8 cellular contexts compared by ENCODE assay signal in the genomic region with DNA sequence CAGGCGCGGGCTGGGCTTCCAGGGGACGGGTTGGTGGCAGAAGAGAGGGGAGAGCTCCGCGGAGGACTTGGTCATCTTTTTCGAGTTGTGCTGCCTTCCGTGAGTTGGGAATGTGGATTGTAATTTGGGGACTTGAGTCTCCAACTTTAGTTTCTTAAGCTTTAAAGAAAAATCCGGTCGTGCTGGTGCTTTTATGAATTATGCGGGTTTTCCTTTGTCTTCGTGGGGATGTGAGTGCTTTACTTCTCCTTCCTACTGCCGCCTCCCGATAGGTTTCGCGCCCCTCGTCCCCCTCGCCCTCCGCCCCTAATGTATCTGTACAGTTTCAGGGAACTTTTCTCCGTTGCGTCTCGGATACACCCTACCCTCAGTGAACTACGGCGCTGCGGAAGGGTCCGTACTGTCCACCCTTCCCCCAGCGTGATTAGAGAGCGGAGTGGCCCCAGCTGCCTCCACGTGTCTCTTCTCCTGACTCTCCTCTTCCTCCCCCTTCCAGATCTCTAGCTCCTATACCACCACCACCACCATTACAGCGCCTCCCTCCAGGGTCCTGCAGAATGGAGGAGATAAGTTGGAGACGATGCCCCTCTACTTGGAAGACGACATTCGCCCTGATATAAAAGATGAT. TPM values are rescaled to one million over a fixed set of nuclear protein-coding genes. Genes with fewer than 3 reads are reported as not detected.
DNase-seq lines count a peak whose midpoint lies in the region; ATAC-seq, FAIRE-seq and TF ChIP-seq lines count a peak whose summit lies in the region.

No MANE protein-coding gene starts in this region.

- CTCF ChIA-PET in GM12878 (lab: Yijun Ruan, JAX) = interaction anchor here (0.6 to 7.7 kb wide), 9 partner anchors 10 to 552 kb away, joined by 4 to 91 read pairs (median 10); no protein-coding TSS in a partner anchor

- in situ Hi-C loops in GM12878 (cut with MboI) = no loop called here

- TF ChIP-seq RAD21 in GM12878 (IDR thresholded peaks at IDR 0.05; ENCODE audit: insufficient read depth, low read depth, low read length) = no peak

- H3K9ac ChIP-seq in HUES6 (ENCODE audit: low read length) = peak overlapping the region; percentile 94
- H3K9ac ChIP-seq in GM12878 (ENCODE audit: control insufficient read depth, insufficient read depth, low read length) = peak overlapping the region; percentile 79

- H3K27ac ChIP-seq in HUES6 (ENCODE audit: low read depth, low read length) = peak overlapping the region; percentile 91; the same call in 1 of the 2 replicates
- H3K27ac ChIP-seq in GM12878 (ENCODE audit: control insufficient read depth, insufficient read depth) = peak overlapping the region; percentile 59; the same call in 1 of the 2 replicates
- peak overlapping the region; percentile 90 for H3K27ac ChIP-seq in layer of hippocampus (ENCODE audit: low read depth, low read length)
- H3K27ac ChIP-seq in thoracic aorta = peak overlapping the region in 1 of 2 donors; percentile 36

- intact Hi-C loops in GM12878 (cut with micrococcal nuclease; ENCODE audit: unreplicated experiment) = loop anchor here (2.0 kb wide), 1 partner anchor 25 kb away; no protein-coding TSS in a partner anchor

- SMC1A ChIA-PET in GM12878 (lab: Charles Lee; ENCODE audit: uncharacterized antibody, unreplicated experiment) = interaction anchor here (0.7 to 17.4 kb wide), 9 partner anchors 10 to 142 kb away, joined by 3 to 277 read pairs (median 6); no protein-coding TSS in a partner anchor

- H4K20me1 ChIP-seq in GM12878 (ENCODE audit: control insufficient read depth, insufficient read depth) = peaks cover 4% of the 10 kb centered on the region; the same call in 1 of the 2 replicates

- RAD21 ChIA-PET in GM12878 (lab: Charles Lee; ENCODE audit: unreplicated experiment) = interaction anchor here (0.6 to 18.1 kb wide), 11 partner anchors 10 to 502 kb away, joined by 3 to 214 read pairs (median 6); no protein-coding TSS in a partner anchor

- no peak for TF ChIP-seq EP300 in GM12878 (IDR thresholded peaks at IDR 0.05; ENCODE audit: borderline replicate concordance in 1 of 2, control insufficient read depth in 1 of 2, low read depth in 2 of 2, low read length in 2 of 2)

- peak overlapping the region; percentile 90 for H3K4me3 ChIP-seq in HUES6 (ENCODE audit: low read depth, low read length)
- H3K4me3 ChIP-seq in GM12878 = peak overlapping the region; percentile 86
- H3K4me3 ChIP-seq in thoracic aorta = peak overlapping the region; percentile 90

- WGBS in GM12878 (ENCODE audit: insufficient coverage, insufficient replicate concordance, low lambda C conversion rate, missing lambda C conversion rate) = 18% methylated on average over 31 of the region's 32 CpGs

- POLR2A ChIA-PET in GM12878 (lab: Charles Lee) = interaction anchor here (0.6 to 11.8 kb wide), 7 partner anchors 15 to 1094 kb away, joined by 3 to 191 read pairs (median 18); no protein-coding TSS in a partner anchor

- no peak for FAIRE-seq in GM12878 (lab: Jason Lieb, UNC)

- peak; percentile 12 for ATAC-seq in GM12878
- no peak for ATAC-seq in thoracic aorta (ENCODE audit: insufficient number of reproducible peaks, low FRiP score, low read depth)
- no peak for ATAC-seq in HG03095 (IDR thresholded peaks at IDR 0.05; ENCODE audit: unreplicated experiment)

- H3K27me3 ChIP-seq in HUES6 (ENCODE audit: control insufficient read depth, insufficient read depth, low read length) (no peaks in the 10 kb centered on the region), GM12878 (replicated peaks in 1 of 2; ENCODE audit: control insufficient read depth in 2 of 2, insufficient read depth in 2 of 2, low read length in 1 of 2) (no peaks in the 10 kb centered on the region), layer of hippocampus (ENCODE audit: control insufficient read depth, insufficient read depth, low read length) (no peaks in the 10 kb centered on the region), thoracic aorta (replicated peaks; ENCODE audit: insufficient read depth) (no peaks in the 10 kb centered on the region)

- TF ChIP-seq CTCF in GM12878 (IDR thresholded peaks at IDR 0.05 in 2 of 3, conservative IDR thresholded peaks at IDR 0.05 in 1 of 3; ENCODE audit: control insufficient read depth in 2 of 3, extremely low read depth in 1 of 3, insufficient read depth in 1 of 3, low read depth in 3 of 3, low read length in 3 of 3) (no peak), thoracic aorta (IDR thresholded peaks at IDR 0.05) (no peak)

- peaks cover 34% of the 10 kb centered on the region for H3K4me1 ChIP-seq in HUES6 (ENCODE audit: control insufficient read depth, insufficient read depth, low read length)
- H3K4me1 ChIP-seq in GM12878 (ENCODE audit: control insufficient read depth, insufficient read depth, low read length) = peaks cover 18% of the 10 kb centered on the region
- peaks cover 0 to 21% of the 10 kb centered on the region in 2 donors for H3K4me1 ChIP-seq in thoracic aorta (ENCODE audit: control insufficient read depth in 1 of 2, low read depth in 2 of 2)

- no peak for TF ChIP-seq POLR2A in GM12878 (IDR thresholded peaks at IDR 0.05; ENCODE audit: low read depth, low read length)

- DNase-seq in ELR (ENCODE audit: low read depth) (peak; percentile 27), GM12878 (ENCODE audit: low read depth, low spot score) (no peak), thoracic aorta (ENCODE audit: low spot score) (no peak), iPS-NIHi11 (ENCODE audit: low spot score) (no peak), GDM1 (lab: John Stamatoyannopoulos, UW) (no peak)

- TSS peak; percentile 59 for BruUV-seq in GM12878 (replicated peaks; lab: Mats Ljungman, UMichigan)

- H3K79me2 ChIP-seq in GM12878 (ENCODE audit: control insufficient read depth, insufficient read depth, low read length) = peaks cover 65% of the 10 kb centered on the region

- H3K36me3 ChIP-seq in HUES6 (ENCODE audit: control insufficient read depth, insufficient read depth, low read length) (peaks cover 54% of the 10 kb centered on the region), GM12878 (ENCODE audit: control insufficient read depth in 2 of 2, insufficient read depth in 2 of 2, low read length in 1 of 2) (peaks cover 2 to 34% of the 10 kb centered on the region in 2 experiments), thoracic aorta (no peaks in the 10 kb centered on the region)

- H3K9me3 ChIP-seq in HUES6 (ENCODE audit: control insufficient read depth, insufficient read depth, low read depth, low read length) (no peaks in the 10 kb centered on the region), GM12878 (replicated peaks; ENCODE audit: control insufficient read depth, insufficient read depth, low read length) (no peaks in the 10 kb centered on the region), thoracic aorta (no peaks in the 10 kb centered on the region)

- H3K4me2 ChIP-seq in GM12878 (ENCODE audit: control insufficient read depth, insufficient read depth) = peak overlapping the region; percentile 73

- peak overlapping the region; percentile 70 for H2AFZ ChIP-seq in GM12878 (ENCODE audit: control insufficient read depth, low read depth, low read length)

TF ChIP-seq in GM12878, 131 proteins besides CTCF, POLR2A, EP300 and RAD21:
- TF ChIP-seq TAF1 (IDR thresholded peaks at IDR 0.05; ENCODE audit: borderline replicate concordance, low read depth, low read length) (no peak), MAX (IDR thresholded peaks at IDR 0.05; ENCODE audit: low read depth, low read length) (peak; percentile 29; the same call in 1 of the 2 replicates), MXI1 (IDR thresholded peaks at IDR 0.05; ENCODE audit: low read depth, low read length) (peak; percentile 71), WRNIP1 (IDR thresholded peaks at IDR 0.05; ENCODE audit: borderline replicate concordance, low read depth, low read length) (0 out of 2 replicates have a peak, but pooled peaks have one; percentile 31)

RNA-seq across cellular contexts. Expression of gene SCD, which starts 0.6 kb away (rescaled TPM):
- 120 and 125 TPM in 2 replicates for total RNA-seq in GM12878 (2013; cell fraction: nucleolus; rRNA removed)
- total RNA-seq in GM12878 (2014; rRNA removed) = 108 and 117 TPM in 2 replicates
- total RNA-seq in GM12878 (2014; rRNA removed; fragmentation: Illumina TruSeq; extraction: Trizol) = 91.3 and 103 TPM in 2 replicates
- 171 and 188 TPM in 2 replicates for total RNA-seq in GM12878 (2021)
- polyA plus RNA-seq in GM12878 (2011; ENCODE audit: low read depth) = 65.1 TPM
- 250 and 279 TPM in 2 replicates for polyA plus RNA-seq in GM12878 (2011; rRNA removed)
- polyA plus RNA-seq in GM12878 (2011; cell fraction: cytosol; rRNA removed) = 198 and 249 TPM in 2 replicates
- polyA plus RNA-seq in GM12878 (2011; cell fraction: nucleus; rRNA removed) = 86.6 and 104 TPM in 2 replicates
- polyA plus RNA-seq in GM12878 (2012) = 88.3 and 146 TPM in 2 replicates
- 181 and 230 TPM in 2 replicates for polyA plus RNA-seq in GM12878 (2014; fragmentation: Illumina TruSeq; extraction: Trizol)
- polyA plus RNA-seq in GM12878 (2014; fragmentation: Nextera tagmentation; extraction: Ambion mirVana) = 10 to 100 TPM; 77.5 to 86.1 TPM
- 119 and 131 TPM in 2 replicates for polyA plus RNA-seq in GM12878 (2014; rRNA removed)
- polyA plus RNA-seq in GM12878 (2016; fragmentation: Nextera tagmentation; extraction: Ambion mirVana) = 10 to 100 TPM; 68.7 to 70.2 TPM
- polyA minus RNA-seq in GM12878 (2011; rRNA and poly(A)+ RNA removed) = 294 and 320 TPM in 2 replicates
- 122 TPM in 2 replicates for polyA minus RNA-seq in GM12878 (2011; cell fraction: cytosol; rRNA and poly(A)+ RNA removed)
- polyA minus RNA-seq in GM12878 (2011; cell fraction: nucleus; rRNA and poly(A)+ RNA removed) = 31.3 and 34.6 TPM in 2 replicates
- 10 to 100 TPM; 12.8 to 16.7 TPM for total RNA-seq in thoracic aorta

RNA-seq across cellular contexts. Expression of gene PKD2L1, which starts 17.7 kb away (rescaled TPM):
- total RNA-seq in GM12878 (2013; cell fraction: nucleolus; rRNA removed) = not detected in 2 replicates
- total RNA-seq in GM12878 (2014; rRNA removed) (0.17 and 0.22 TPM in 2 replicates), GM12878 (2014; rRNA removed; fragmentation: Illumina TruSeq; extraction: Trizol) (0.14 TPM in 1 of 2 replicates, not detected in the other), GM12878 (2021) (0.05 and 0.08 TPM in 2 replicates), thoracic aorta (under 1 TPM in 1 of 2 donors, not detected in 1; 0.56 TPM)
- polyA plus RNA-seq in GM12878 (2011; ENCODE audit: low read depth) = not detected
- polyA plus RNA-seq in GM12878 (2011; rRNA removed) (0.05 and 0.06 TPM in 2 replicates), GM12878 (2014; fragmentation: Illumina TruSeq; extraction: Trizol) (0.09 and 0.27 TPM in 2 replicates), GM12878 (2014; fragmentation: Nextera tagmentation; extraction: Ambion mirVana) (not detected), GM12878 (2014; rRNA removed) (not detected in 2 replicates), GM12878 (2016; fragmentation: Nextera tagmentation; extraction: Ambion mirVana) (not detected)
- 0.03 and 0.06 TPM in 2 replicates for polyA plus RNA-seq in GM12878 (2011; cell fraction: cytosol; rRNA removed)
- 0.24 and 0.35 TPM in 2 replicates for polyA plus RNA-seq in GM12878 (2011; cell fraction: nucleus; rRNA removed)
- 0.07 TPM in 1 of 2 replicates, not detected in the other for polyA plus RNA-seq in GM12878 (2012)
- not detected in 2 replicates for polyA minus RNA-seq in GM12878 (2011; rRNA and poly(A)+ RNA removed)
- not detected in 2 replicates for polyA minus RNA-seq in GM12878 (2011; cell fraction: cytosol; rRNA and poly(A)+ RNA removed)
- not detected in 2 replicates for polyA minus RNA-seq in GM12878 (2011; cell fraction: nucleus; rRNA and poly(A)+ RNA removed)

Comparison
In these comparisons a context has a peak if more than half of its experiments do, and no peak if none do; other contexts are left out.
1. RNA of gene SCD, which starts 0.6 kb away (total RNA-seq): 91.3 to 188 TPM in GM12878; 12.8 to 16.7 TPM in thoracic aorta; every median in the first group is over 4 times any median in the second.
2. Peak in every context shown above with its lines, with median percentiles within 50 percentile points of each other: H3K4me3 ChIP-seq.